ENCODE assay signal across 3 cellular contexts in the genomic region with DNA sequence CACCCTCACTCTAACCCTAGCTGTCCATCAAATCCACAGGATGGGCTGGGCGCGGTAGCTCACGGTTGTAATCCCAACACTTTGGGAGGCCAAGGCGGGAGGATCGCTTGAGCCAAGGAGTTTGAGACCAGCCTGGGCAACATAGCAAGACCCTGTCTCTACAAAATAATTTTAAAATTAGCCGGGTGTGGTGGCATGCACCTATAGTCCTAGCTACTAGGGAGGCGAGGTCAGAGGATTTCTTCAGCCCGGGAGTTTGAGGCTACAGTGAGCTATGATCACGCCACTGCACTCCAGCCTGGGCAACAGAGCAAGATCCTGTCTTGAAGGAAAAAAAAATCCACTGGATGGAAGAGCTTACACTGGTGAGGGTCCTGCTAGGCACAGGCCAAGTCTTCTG. TPM values are rescaled to one million over a fixed set of nuclear protein-coding genes. Genes with fewer than 3 reads are reported as not detected.
"Had no signal": no experiment of that assay in that cellular context is flagged by ENCODE, and none has a peak within 500 bp of the region (broad histone marks: within the 10 kb centered on the region; RNA-seq: fewer than 3 reads in every experiment).

No MANE protein-coding gene starts in this region.

RNA-seq across cellular contexts. Expression of gene MLXIPL, which starts 6.8 kb away (rescaled TPM):
- total RNA-seq: naive thymus-derived CD8-positive, alpha-beta T cell; occipital lobe; temporal lobe had no signal
- polyA plus RNA-seq: naive thymus-derived CD8-positive, alpha-beta T cell had no signal
